Comparison of ENCODE assay signal across 14 cellular contexts in the genomic region with DNA sequence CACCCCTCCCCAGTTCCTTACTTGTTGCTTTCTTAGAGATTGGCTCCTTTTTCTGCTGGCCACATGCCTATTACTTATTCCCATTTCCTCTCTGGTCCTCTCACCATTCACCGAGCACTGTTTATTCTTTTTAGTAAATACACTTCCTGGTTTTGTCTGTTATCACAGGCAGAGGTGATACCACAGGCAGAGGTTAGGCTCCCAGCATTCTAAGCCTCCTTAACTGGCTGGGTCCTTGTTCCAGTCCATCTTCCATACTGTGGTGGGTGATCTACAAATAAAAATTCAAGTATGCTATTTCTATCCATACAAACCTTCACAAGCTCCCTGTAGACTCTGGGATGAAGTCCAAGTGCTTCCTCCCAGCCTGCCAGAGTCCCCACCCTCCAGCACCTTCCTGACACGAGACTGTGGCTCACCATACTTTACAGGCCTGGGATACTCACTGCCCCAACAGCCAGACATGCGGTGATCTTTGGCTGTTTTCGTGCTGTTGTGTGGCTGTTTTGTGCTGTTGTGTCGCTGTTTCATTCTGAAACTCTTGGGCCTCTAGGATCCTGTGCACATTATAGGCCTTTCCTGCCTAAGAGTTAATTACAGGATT.
DNase-seq lines count a peak whose midpoint lies in the region; ATAC-seq and TF ChIP-seq lines count a peak whose summit lies in the region.
"Had no signal": no experiment of that assay in that cellular context is flagged by ENCODE, and none has a peak within 500 bp of the region (broad histone marks: within the 10 kb centered on the region; RNA-seq: fewer than 3 reads in every experiment).

No MANE protein-coding gene starts in this region.

- no peak overlapping the region for H3K4me3 Mint-ChIP-seq in glutamatergic neuron (ENCODE audit: unreplicated experiment)
- H3K4me3 Mint-ChIP-seq in activated T-cell treated with anti-CD3 and anti-CD28 coated beads, Interleukin-2, amount 50 U/mL, for 4 hours = no peak overlapping the region
- H3K4me3 Mint-ChIP-seq: central memory CD8-positive, alpha-beta T cell had no signal

- H3K9me3 Mint-ChIP-seq in activated naive CD4-positive, alpha-beta T cell treated with anti-CD3 and anti-CD28 coated beads, Interleukin-2, amount 50 U/mL, for 72 hours = no peaks in the 10 kb centered on the region
- H3K9me3 Mint-ChIP-seq in glutamatergic neuron (ENCODE audit: unreplicated experiment) = peaks cover 2% of the 10 kb centered on the region
- no peaks in the 10 kb centered on the region for H3K9me3 Mint-ChIP-seq in activated T-cell treated with anti-CD3 and anti-CD28 coated beads, Interleukin-2, amount 50 U/mL, for 4 hours
- H3K9me3 Mint-ChIP-seq: central memory CD8-positive, alpha-beta T cell had no signal

- no peak for DNase-seq in activated naive CD4-positive, alpha-beta T cell treated with anti-CD3 and anti-CD28 coated beads, Interleukin-2, amount 50 U/mL, for 72 hours (ENCODE audit: low spot score in 2 of 2)
- no peak for DNase-seq in activated naive CD4-positive, alpha-beta T cell treated with anti-CD3 and anti-CD28 coated beads, Interleukin-2, amount 50 U/mL, for 16 hours
- DNase-seq in NCI-H69 (lab: John Stamatoyannopoulos, UW) (peak; percentile 0), glutamatergic neuron (no peak), smooth muscle cell of the brain vasculature (ENCODE audit: low read depth, low spot score) (peak; percentile 46), NAMALWA (ENCODE audit: low spot score) (no peak), amygdala (lab: John Stamatoyannopoulos, UW) (no peak)
- no peak for DNase-seq in activated T-cell treated with anti-CD3 and anti-CD28 coated beads, Interleukin-2, amount 50 U/mL, for 4 hours
- DNase-seq: activated gamma-delta T cell, mammary epithelial cell, NCI-H524 treated with DMSO at 0.1 percent for 48 hours, occipital lobe had no signal

- peaks cover 48% of the 10 kb centered on the region for H3K4me1 Mint-ChIP-seq in glutamatergic neuron (ENCODE audit: low read depth, unreplicated experiment)
- H3K4me1 Mint-ChIP-seq in activated T-cell treated with anti-CD3 and anti-CD28 coated beads, Interleukin-2, amount 50 U/mL, for 4 hours (ENCODE audit: low read depth) = no peaks in the 10 kb centered on the region
- H3K4me1 Mint-ChIP-seq: central memory CD8-positive, alpha-beta T cell had no signal

- ATAC-seq in activated naive CD4-positive, alpha-beta T cell treated with anti-CD3 and anti-CD28 coated beads, Interleukin-2, amount 50 U/mL, for 72 hours = no peak
- no peak for ATAC-seq in activated T-cell treated with anti-CD3 and anti-CD28 coated beads, Interleukin-2, amount 50 U/mL, for 4 hours
- ATAC-seq: esophagus mucosa had no signal

- H3K36me3 Mint-ChIP-seq in activated naive CD4-positive, alpha-beta T cell treated with anti-CD3 and anti-CD28 coated beads, Interleukin-2, amount 50 U/mL, for 72 hours = no peaks in the 10 kb centered on the region
- H3K36me3 Mint-ChIP-seq in glutamatergic neuron (ENCODE audit: unreplicated experiment) = peaks cover 4% of the 10 kb centered on the region
- no peaks in the 10 kb centered on the region for H3K36me3 Mint-ChIP-seq in activated T-cell treated with anti-CD3 and anti-CD28 coated beads, Interleukin-2, amount 50 U/mL, for 4 hours (ENCODE audit: insufficient read depth)

- no peak for TF ChIP-seq CTCF in glutamatergic neuron (IDR thresholded peaks at IDR 0.05; ENCODE audit: partially characterized antibody, unreplicated experiment)

- H3K27ac Mint-ChIP-seq in activated naive CD4-positive, alpha-beta T cell treated with anti-CD3 and anti-CD28 coated beads, Interleukin-2, amount 50 U/mL, for 72 hours = peak overlapping the region; percentile 18 to 92
- H3K27ac Mint-ChIP-seq in glutamatergic neuron (ENCODE audit: unreplicated experiment) = peak overlapping the region; percentile 71

- H3K27me3 Mint-ChIP-seq in glutamatergic neuron (ENCODE audit: unreplicated experiment) = peaks cover 10% of the 10 kb centered on the region
- no peaks in the 10 kb centered on the region for H3K27me3 Mint-ChIP-seq in activated T-cell treated with anti-CD3 and anti-CD28 coated beads, Interleukin-2, amount 50 U/mL, for 4 hours (ENCODE audit: low read depth)

Comparison
In these comparisons a context has a peak if more than half of its experiments do, and no peak if none do; other contexts are left out.
1. DNase-seq: peak in NCI-H69 (single experiment) and smooth muscle cell of the brain vasculature (single experiment); none in activated naive CD4-positive, alpha-beta T cell treated with anti-CD3 and anti-CD28 coated beads, Interleukin-2, amount 50 U/mL, for 72 hours (0 of 2), activated naive CD4-positive, alpha-beta T cell treated with anti-CD3 and anti-CD28 coated beads, Interleukin-2, amount 50 U/mL, for 16 hours (single experiment), glutamatergic neuron (single experiment), NAMALWA (single experiment), amygdala (0 of 56) and activated T-cell treated with anti-CD3 and anti-CD28 coated beads, Interleukin-2, amount 50 U/mL, for 4 hours (single experiment).